ENCODE assay signal across 27 cellular contexts in genomic region chr9:117665601-117666377, GRCh38. TPM values are rescaled to one million over a fixed set of nuclear protein-coding genes. Genes with fewer than 3 reads are reported as not detected.
DNase-seq lines count a peak whose midpoint lies in the region; ATAC-seq, FAIRE-seq and TF ChIP-seq lines count a peak whose summit lies in the region.
"Had no signal": no experiment of that assay in that cellular context is flagged by ENCODE, and none has a peak within 500 bp of the region (broad histone marks: within the 10 kb centered on the region; RNA-seq: fewer than 3 reads in every experiment).

No MANE protein-coding gene starts in this region.

- no peaks in the 10 kb centered on the region for H3K79me2 ChIP-seq in K562 (ENCODE audit: control insufficient read depth, insufficient read depth, low read length)
- no peaks in the 10 kb centered on the region for H3K79me2 ChIP-seq in hepatocyte

- DNase-seq in LoVo (ENCODE audit: low spot score) (peak; percentile 53), K562 (ENCODE audit: extremely low read depth in 1 of 4, low spot score in 3 of 4) (no peak), hepatocyte (ENCODE audit: low spot score) (peak; percentile 15), mucosa of descending colon (no peak)
- no peak for DNase-seq in activated CD4-positive, CD25-positive, alpha-beta regulatory T cell treated with anti-CD3 and anti-CD28 coated beads, Interleukin-2, amount 50 U/mL, for 72 hours
- DNase-seq in activated CD4-positive, alpha-beta T cell treated with anti-CD3 and anti-CD28 coated beads for 1 hour: no peak
- DNase-seq in CD8-positive, alpha-beta T cell: no peak
- DNase-seq: 8988T; ACHN; BE2C; C1 segment of cervical spinal cord; Caco-2; Calu3; CD4-positive, alpha-beta memory T cell; CD4-positive, CD25-positive, alpha-beta regulatory T cell; DMS79 treated with DMSO at 0.1 percent for 48 hours; GF-D8 had no signal

- in situ Hi-C loops in K562 (cut with MboI): no loop called here

- no peaks in the 10 kb centered on the region for H3K9me1 ChIP-seq in K562 (ENCODE audit: control insufficient read depth, insufficient read depth, low read length)

- BruUV-seq in K562 (replicated peaks; lab: Mats Ljungman, UMichigan): no TSS peak

- no peaks in the 10 kb centered on the region for H3K4me1 Mint-ChIP-seq in CD8-positive, alpha-beta T cell (ENCODE audit: low read depth)
- H3K4me1 Mint-ChIP-seq: CD4-positive, alpha-beta memory T cell; CD4-positive, CD25-positive, alpha-beta regulatory T cell had no signal

- H3K4me2 ChIP-seq in K562 (ENCODE audit: insufficient read depth, low read length) (no peak overlapping the region), hepatocyte (no peak overlapping the region)
- H3K4me2 ChIP-seq: BLaER1 had no signal

- H3K9me2 ChIP-seq in hepatocyte (replicated peaks; ENCODE audit: insufficient read depth): no peaks in the 10 kb centered on the region

- H3K36me3 ChIP-seq in K562 (ENCODE audit: control insufficient read depth, insufficient read depth, low read length): no peaks in the 10 kb centered on the region
- no peaks in the 10 kb centered on the region for H3K36me3 ChIP-seq in hepatocyte (replicated peaks; ENCODE audit: insufficient read depth, low read depth)
- no peaks in the 10 kb centered on the region for H3K36me3 ChIP-seq in mucosa of descending colon (ENCODE audit: low read depth)
- no peaks in the 10 kb centered on the region for H3K36me3 ChIP-seq in CD8-positive, alpha-beta T cell (ENCODE audit: insufficient read depth, low read length)
- H3K36me3 ChIP-seq: BE2C, BLaER1 had no signal

- H2AFZ ChIP-seq in K562 (ENCODE audit: low read depth, low read length) (no peak overlapping the region), hepatocyte (no peak overlapping the region)

- H3K9ac ChIP-seq in K562 (ENCODE audit: insufficient read depth in 1 of 2, low read depth in 2 of 2, low read length in 2 of 2): no peak overlapping the region
- H3K9ac ChIP-seq: BLaER1 had no signal

- 0% methylated on average over 1 of the region's 1 CpG for WGBS in K562 (ENCODE audit: insufficient coverage, low coverage, missing lambda C conversion rate)
- WGBS in hepatocyte (ENCODE audit: low lambda C conversion rate, missing lambda C conversion rate): 94% methylated on average over 1 of the region's 1 CpG

- H3K4me3 ChIP-seq in K562 (no peak overlapping the region), hepatocyte (no peak overlapping the region), mucosa of descending colon (no peak overlapping the region)
- no peak overlapping the region for H3K4me3 ChIP-seq in CD8-positive, alpha-beta T cell (ENCODE audit: low read depth, low read length)
- H3K4me3 ChIP-seq: BLaER1 had no signal

- TF ChIP-seq POLR2A in K562 (conservative IDR thresholded peaks at IDR 0.05): no peak

- H3K4me3 Mint-ChIP-seq in CD8-positive, alpha-beta T cell: no peak overlapping the region
- H3K4me3 Mint-ChIP-seq: CD14-positive monocyte; CD4-positive, alpha-beta memory T cell; CD4-positive, CD25-positive, alpha-beta regulatory T cell had no signal

- intact Hi-C loops in K562 (cut with micrococcal nuclease) (no loop called here), mucosa of descending colon (cut with DNase I, micrococcal nuclease) (no loop called here)
- intact Hi-C loops in CD8-positive, alpha-beta T cell (cut with DNase I, micrococcal nuclease): no loop called here

- TF ChIP-seq RAD21 in K562 (CRISPR knock-in tag; conservative IDR thresholded peaks at IDR 0.05 in 1 of 2, IDR thresholded peaks at IDR 0.05 in 1 of 2): no peak

- H3K27me3 ChIP-seq in K562 (ENCODE audit: control insufficient read depth in 2 of 2, insufficient read depth in 2 of 2, low read length in 2 of 2): no peaks in the 10 kb centered on the region
- no peaks in the 10 kb centered on the region for H3K27me3 ChIP-seq in hepatocyte
- no peaks in the 10 kb centered on the region for H3K27me3 ChIP-seq in CD8-positive, alpha-beta T cell (ENCODE audit: insufficient read depth, low read length)
- H3K27me3 ChIP-seq: BLaER1 had no signal

- ATAC-seq in K562 (no peak), mucosa of descending colon (peak; percentile 70), HG03342 (IDR thresholded peaks at IDR 0.05; ENCODE audit: unreplicated experiment) (no peak)
- ATAC-seq in CD8-positive, alpha-beta T cell: no peak

- CTCF ChIA-PET in K562 (lab: Yijun Ruan, JAX; ENCODE audit: low intra/inter-chr PET ratio): no interaction called here
- CTCF ChIA-PET in CD8-positive, alpha-beta T cell (lab: Charles Lee): no interaction called here

- H3K4me1 ChIP-seq in K562 (replicated peaks in 1 of 2; ENCODE audit: control insufficient read depth in 2 of 2, insufficient read depth in 2 of 2, low read length in 2 of 2) (no peaks in the 10 kb centered on the region), hepatocyte (ENCODE audit: insufficient read depth) (no peaks in the 10 kb centered on the region), mucosa of descending colon (ENCODE audit: low read depth) (peaks cover 4% of the 10 kb centered on the region)
- no peaks in the 10 kb centered on the region for H3K4me1 ChIP-seq in CD8-positive, alpha-beta T cell (ENCODE audit: insufficient read depth, low read length)
- H3K4me1 ChIP-seq: BE2C, BLaER1, Caco-2 had no signal

- peaks cover 6% of the 10 kb centered on the region for H3K27me3 Mint-ChIP-seq in CD8-positive, alpha-beta T cell (ENCODE audit: low read depth)
- H3K27me3 Mint-ChIP-seq: CD4-positive, CD25-positive, alpha-beta regulatory T cell had no signal

- FAIRE-seq in K562 (lab: Jason Lieb, UNC): no peak
- FAIRE-seq: A204.1, D721Med, G401.6, GM12891, GM19239 had no signal

- no peaks in the 10 kb centered on the region for H3K36me3 Mint-ChIP-seq in CD8-positive, alpha-beta T cell
- H3K36me3 Mint-ChIP-seq: CD14-positive monocyte; CD4-positive, alpha-beta memory T cell; CD4-positive, CD25-positive, alpha-beta regulatory T cell had no signal

- H3K9me3 Mint-ChIP-seq in CD8-positive, alpha-beta T cell: peaks cover 4% of the 10 kb centered on the region

- POLR2A ChIA-PET in K562 (lab: Yijun Ruan, JAX): no interaction called here
- POLR2A ChIA-PET in CD8-positive, alpha-beta T cell (lab: Charles Lee): no interaction called here

- no peak for TF ChIP-seq EP300 in K562 (IDR thresholded peaks at IDR 0.05; ENCODE audit: low read length)

- TF ChIP-seq CTCF in K562 (IDR thresholded peaks at IDR 0.05 in 2 of 3, conservative IDR thresholded peaks at IDR 0.05 in 1 of 3; ENCODE audit: insufficient read depth in 2 of 3, low read depth in 1 of 3, low read length in 3 of 3) (no peak), hepatocyte (IDR thresholded peaks at IDR 0.05; ENCODE audit: poor library complexity) (no peak), mucosa of descending colon (IDR thresholded peaks at IDR 0.05) (no peak)
- TF ChIP-seq CTCF in CD8-positive, alpha-beta T cell (IDR thresholded peaks at IDR 0.05): no peak

- H4K20me1 ChIP-seq in K562 (replicated peaks; ENCODE audit: control insufficient read depth, insufficient read depth, low read length): no peaks in the 10 kb centered on the region
- H4K20me1 ChIP-seq in hepatocyte (ENCODE audit: insufficient read depth, poor library complexity, severe bottlenecking): no peaks in the 10 kb centered on the region
- H4K20me1 ChIP-seq: BLaER1 had no signal

- no peak overlapping the region for H3K27ac ChIP-seq in K562 (ENCODE audit: extremely low read depth, low read depth, low read length)
- no peak overlapping the region for H3K27ac ChIP-seq in hepatocyte
- H3K27ac ChIP-seq in CD8-positive, alpha-beta T cell (ENCODE audit: low read depth, low read length): no peak overlapping the region
- H3K27ac ChIP-seq: BLaER1 had no signal

- no peak overlapping the region for H3K27ac Mint-ChIP-seq in CD8-positive, alpha-beta T cell
- H3K27ac Mint-ChIP-seq: CD14-positive monocyte; CD4-positive, alpha-beta memory T cell; CD4-positive, CD25-positive, alpha-beta regulatory T cell had no signal

- H3K9me3 ChIP-seq in K562 (replicated peaks; ENCODE audit: control insufficient read depth, insufficient read depth, low read depth, low read length): no peaks in the 10 kb centered on the region
- H3K9me3 ChIP-seq in hepatocyte (ENCODE audit: low read depth): no peaks in the 10 kb centered on the region
- no peaks in the 10 kb centered on the region for H3K9me3 ChIP-seq in mucosa of descending colon
- H3K9me3 ChIP-seq in CD8-positive, alpha-beta T cell (ENCODE audit: low read length): no peaks in the 10 kb centered on the region
- H3K9me3 ChIP-seq: BE2C, BLaER1, Caco-2 had no signal

TF ChIP-seq in K562, 482 proteins besides CTCF, POLR2A, EP300 and RAD21 (continues in another document):
- TF ChIP-seq ZFP36 (IDR thresholded peaks at IDR 0.05; ENCODE audit: low read depth, low read length, partially characterized antibody) (peak; percentile 29), RBM25 (IDR thresholded peaks at IDR 0.05; ENCODE audit: low read depth, low read length, severe bottlenecking) (peak; percentile 62)

RNA-seq across cellular contexts. Expression of gene TLR4, which starts 38.4 kb away (rescaled TPM):
- not detected in 2 replicates for total RNA-seq in K562 (2011; cell fraction: chromatin; rRNA removed; ENCODE audit: low replicate concordance)
- not detected in 2 replicates for total RNA-seq in K562 (2011; cell fraction: nucleolus; rRNA removed)
- not detected in 2 replicates for total RNA-seq in K562 (2011; cell fraction: nucleoplasm; rRNA removed)
- total RNA-seq in K562 (2014; rRNA removed) (not detected in 2 replicates), K562 (2014; rRNA removed; fragmentation: Illumina TruSeq; extraction: Trizol) (not detected in 2 replicates), K562 (2015; rRNA removed; fragmentation: Illumina TruSeq; extraction: Trizol) (not detected in 2 replicates), K562 (2021) (0.02 and 0.04 TPM in 2 replicates), hepatocyte (1.7 and 2.4 TPM in 2 replicates), mucosa of descending colon (10 to 100 TPM in 2 of 3 donors, 1 to 10 TPM in 1; 6.9 to 16.1 (median 14.9) TPM)
- polyA plus RNA-seq in K562 (2011; rRNA removed) (not detected in 2 replicates), K562 (2014; fragmentation: Illumina TruSeq; extraction: Trizol) (not detected in 2 replicates), K562 (2014; fragmentation: Nextera tagmentation; extraction: Ambion mirVana) (not detected), K562 (2014; rRNA removed) (not detected in 2 replicates), hepatocyte (0.33 and 0.90 TPM in 2 replicates)
- not detected in 2 replicates for polyA plus RNA-seq in K562 (2011; cell fraction: cytosol; rRNA removed)
- polyA plus RNA-seq in K562 (2011; cell fraction: nucleus; rRNA removed): not detected in 2 replicates
- polyA plus RNA-seq in K562 (2012): not detected in 2 replicates
- not detected in 2 replicates for polyA minus RNA-seq in K562 (2011; rRNA and poly(A)+ RNA removed)
- polyA minus RNA-seq in K562 (2011; cell fraction: cytosol; rRNA and poly(A)+ RNA removed): not detected in 2 replicates
- not detected in 2 replicates for polyA minus RNA-seq in K562 (2011; cell fraction: nucleus; rRNA and poly(A)+ RNA removed)
- under 1 TPM; 0.08 to 0.17 TPM for total RNA-seq in CD8-positive, alpha-beta T cell
- total RNA-seq: A673, Caco-2 had no signal
- polyA plus RNA-seq: AG04450 had no signal

Comparison
In these comparisons a context has a peak if more than half of its experiments do, and no peak if none do; other contexts are left out.
1. DNase-seq: peak in LoVo (single experiment) and hepatocyte (single experiment); none in K562 (0 of 4), mucosa of descending colon (0 of 3), activated CD4-positive, CD25-positive, alpha-beta regulatory T cell treated with anti-CD3 and anti-CD28 coated beads, Interleukin-2, amount 50 U/mL, for 72 hours (single experiment), activated CD4-positive, alpha-beta T cell treated with anti-CD3 and anti-CD28 coated beads for 1 hour (single experiment) and CD8-positive, alpha-beta T cell (0 of 7).